23 cellular contexts compared by ENCODE assay signal in genomic region chr10:48531486-48531885, GRCh38.
"Had no signal": no experiment of that assay in that cellular context is flagged by ENCODE, and none has a peak within 500 bp of the region (broad histone marks: within the 10 kb centered on the region; RNA-seq: fewer than 3 reads in every experiment).

No MANE protein-coding gene starts in this region.

- H3K36me3 ChIP-seq: ascending aorta, breast epithelium, esophagus squamous epithelium, left ventricle myocardium inferior, uterus had no signal

- ATAC-seq: activated CD4-positive, CD25-positive, alpha-beta regulatory T cell treated with anti-CD3 and anti-CD28 coated beads, Interleukin-2, amount 50 U/mL, for 24 hours; sciatic nerve; stimulated activated effector memory CD8-positive, alpha-beta T cell treated with anti-CD3 and anti-CD28 coated beads, Interleukin-12 subunit alpha, Interleukin-12 subunit beta, amount 100 ng/mL, for 72 hours had no signal

- H3K9me3 ChIP-seq: ascending aorta, breast epithelium, esophagus squamous epithelium, thoracic aorta, uterus had no signal

- H3K27ac ChIP-seq: ascending aorta, breast epithelium, esophagus squamous epithelium, left ventricle myocardium inferior, skin epidermis, thoracic aorta, uterus, VCaP had no signal

- DNase-seq: activated CD4-positive, alpha-beta T cell treated with anti-CD3 and anti-CD28 coated beads for 48 hours; activated CD4-positive, alpha-beta T cell treated with anti-CD3 and anti-CD28 coated beads, Interleukin-2, amount 50 U/mL, for 48 hours; activated CD8-positive, alpha-beta memory T cell treated with anti-CD3 and anti-CD28 coated beads for 24 hours; activated effector memory CD4-positive, alpha-beta T cell treated with anti-CD3 and anti-CD28 coated beads, Interleukin-2, amount 50 U/mL, for 16 hours; activated naive CD4-positive, alpha-beta T cell treated with anti-CD3 and anti-CD28 coated beads for 36 hours; activated naive CD8-positive, alpha-beta T cell treated with anti-CD3 and anti-CD28 coated beads, Interleukin-2, amount 10 ng/mL, durations not matched to agents 7 days and 5 days; central memory CD4-positive, alpha-beta T cell; effector CD4-positive, alpha-beta T cell; esophagus squamous epithelium; foreskin melanocyte; left ventricle myocardium inferior; stimulated activated CD4-positive, alpha-beta T cell treated with anti-CD3 and anti-CD28 coated beads, Interleukin-12 subunit alpha, Interleukin-12 subunit beta, amount 100 ng/mL, for 4 hours; stimulated activated CD4-positive, alpha-beta T cell treated with anti-CD3 and anti-CD28 coated beads, Interleukin-4, amount 100 ng/mL, for 1 hour; T-helper 1 cell; uterus had no signal

- H3K27me3 ChIP-seq: ascending aorta, breast epithelium, esophagus squamous epithelium, uterus had no signal

- H3K4me3 ChIP-seq: ascending aorta, breast epithelium, esophagus squamous epithelium, left ventricle myocardium inferior, skin epidermis, thoracic aorta, uterus had no signal

- H3K4me1 ChIP-seq: breast epithelium, uterus had no signal
